ENCODE assay signal across 2 cellular contexts in genomic region chr1:43203859-43204258, GRCh38.
TF ChIP-seq lines count a peak whose summit lies in the region.

No MANE protein-coding gene starts in this region.

TF ChIP-seq in HepG2, 621 proteins besides CTCF, POLR2A, EP300 and RAD21:
- TF ChIP-seq POLR2G (IDR thresholded peaks at IDR 0.05; ENCODE audit: low read depth, low read length) (no peak), ZNF160 (CRISPR knock-in tag; IDR thresholded peaks at IDR 0.05) (peak; percentile 66; the same call in 1 of the 2 replicates)
TF ChIP-seq in HepG2: peak in this region for 1.

TF ChIP-seq in GM12878, 131 proteins besides CTCF, POLR2A, EP300 and RAD21:
- no peak for TF ChIP-seq RFX5 (IDR thresholded peaks at IDR 0.05; ENCODE audit: low read depth, low read length)
- TF ChIP-seq FOXK2 (IDR thresholded peaks at IDR 0.05): no peak
- TF ChIP-seq ZBTB33 (IDR thresholded peaks at IDR 0.05): peak; percentile 84; the same call in 1 of the 2 replicates
